Comparison of ENCODE assay signal across 30 cellular contexts in the genomic region with DNA sequence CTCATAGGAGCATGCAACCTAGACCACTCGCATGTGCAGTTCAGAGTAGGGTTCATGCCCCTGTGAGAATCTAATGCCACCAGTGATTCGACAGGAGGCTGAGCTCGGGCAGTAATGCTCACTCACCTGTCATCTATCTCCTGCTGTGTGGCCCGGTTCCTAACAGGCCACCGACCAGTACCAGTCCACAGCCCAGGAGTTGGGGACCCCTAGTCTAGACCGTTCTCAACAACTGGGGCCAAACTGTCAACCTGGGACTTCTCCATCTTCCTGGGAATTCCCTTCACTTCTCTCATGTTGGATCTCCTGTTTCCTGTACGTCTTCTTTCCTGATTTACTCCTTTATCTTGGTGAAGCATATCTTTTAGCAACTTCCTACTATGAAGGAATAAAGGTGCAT.
"Had no signal": no experiment of that assay in that cellular context is flagged by ENCODE, and none has a peak within 500 bp of the region (broad histone marks: within the 10 kb centered on the region; RNA-seq: fewer than 3 reads in every experiment).

No MANE protein-coding gene starts in this region.

- H3K27ac Mint-ChIP-seq: activated CD4-positive, alpha-beta memory T cell treated with anti-CD3 and anti-CD28 coated beads, Interleukin-2, amount 10 ng/mL, durations not matched to agents 7 days and 5 days; activated CD4-positive, alpha-beta T cell treated with anti-CD3 and anti-CD28 coated beads, Interleukin-2, amount 10 ng/mL, durations not matched to agents 7 days and 5 days; activated naive CD8-positive, alpha-beta T cell; activated naive CD8-positive, alpha-beta T cell treated with anti-CD3 and anti-CD28 coated beads, Interleukin-2, amount 50 U/mL, for 24 hours; activated T-cell treated with anti-CD3 and anti-CD28 coated beads, Interleukin-2, amount 50 U/mL, for 24 hours; activated T-cell treated with anti-CD3 and anti-CD28 coated beads, Interleukin-2, amount 50 U/mL, for 72 hours; T-helper 17 cell; T-helper 2 cell treated with Interferon-gamma antibody and Interleukin-4, amounts not matched to agents 5 μg/mL and 100 μg/mL, for 36 hours; WTC11 had no signal

- H3K4me1 Mint-ChIP-seq: activated CD4-positive, alpha-beta T cell treated with anti-CD3 and anti-CD28 coated beads, Interleukin-2, amount 10 ng/mL, durations not matched to agents 7 days and 5 days; activated naive CD8-positive, alpha-beta T cell treated with anti-CD3 and anti-CD28 coated beads, Interleukin-2, amount 50 U/mL, for 24 hours; T-helper 17 cell had no signal

- H3K9me3 ChIP-seq: adrenal gland, body of pancreas, gastrocnemius medialis had no signal

- H3K4me3 Mint-ChIP-seq: activated CD4-positive, alpha-beta memory T cell treated with anti-CD3 and anti-CD28 coated beads, Interleukin-2, amount 10 ng/mL, durations not matched to agents 7 days and 5 days; activated CD4-positive, alpha-beta T cell treated with anti-CD3 and anti-CD28 coated beads, Interleukin-2, amount 10 ng/mL, durations not matched to agents 7 days and 5 days; activated naive CD8-positive, alpha-beta T cell; activated naive CD8-positive, alpha-beta T cell treated with anti-CD3 and anti-CD28 coated beads, Interleukin-2, amount 50 U/mL, for 24 hours; activated T-cell treated with anti-CD3 and anti-CD28 coated beads, Interleukin-2, amount 50 U/mL, for 24 hours; activated T-cell treated with anti-CD3 and anti-CD28 coated beads, Interleukin-2, amount 50 U/mL, for 72 hours; T-helper 17 cell; T-helper 2 cell treated with Interferon-gamma antibody and Interleukin-4, amounts not matched to agents 5 μg/mL and 100 μg/mL, for 36 hours; WTC11 had no signal

- H3K27me3 ChIP-seq: adrenal gland, body of pancreas, gastrocnemius medialis, heart left ventricle had no signal

- DNase-seq: activated CD4-positive, alpha-beta memory T cell treated with anti-CD3 and anti-CD28 coated beads, Interleukin-2, amount 10 ng/mL, durations not matched to agents 7 days and 5 days; activated CD4-positive, alpha-beta T cell treated with anti-CD3 and anti-CD28 coated beads for 1 hour; activated CD4-positive, alpha-beta T cell treated with anti-CD3 and anti-CD28 coated beads for 4 hours; activated CD4-positive, alpha-beta T cell treated with anti-CD3 and anti-CD28 coated beads, Interleukin-2, amount 10 ng/mL, durations not matched to agents 7 days and 5 days; activated CD4-positive, alpha-beta T cell treated with anti-CD3 and anti-CD28 coated beads, Interleukin-2, amount 50 U/mL, for 4 hours; activated CD8-positive, alpha-beta memory T cell treated with anti-CD3 and anti-CD28 coated beads, Interleukin-2, amount 50 U/mL, for 48 hours; activated gamma-delta T cell treated with Interleukin-2 at 50 U/mL for 16 hours; activated naive CD4-positive, alpha-beta T cell treated with anti-CD3 and anti-CD28 coated beads, Interleukin-2, amount 50 U/mL, for 16 hours; activated naive CD4-positive, alpha-beta T cell treated with Interleukin-2 at 50 U/mL for 16 hours; activated naive CD8-positive, alpha-beta T cell treated with anti-CD3 and anti-CD28 coated beads, Interleukin-2, amount 50 U/mL, for 24 hours; activated T-cell treated with anti-CD3 and anti-CD28 coated beads for 4 hours; activated T-cell treated with anti-CD3 and anti-CD28 coated beads, Interleukin-2, amount 50 U/mL, for 24 hours; activated T-cell treated with anti-CD3 and anti-CD28 coated beads, Interleukin-2, amount 50 U/mL, for 72 hours; amygdala; aorta; body of pancreas; caudate nucleus; effector CD8-positive, alpha-beta T cell; foreskin fibroblast; gastrocnemius medialis; glutamatergic neuron; heart left ventricle; T-helper 1 cell; T-helper 17 cell; T1000 had no signal

- H3K36me3 ChIP-seq: adrenal gland, gastrocnemius medialis, heart left ventricle had no signal

- ATAC-seq: activated naive CD8-positive, alpha-beta T cell treated with anti-CD3 and anti-CD28 coated beads, Interleukin-2, amount 50 U/mL, for 24 hours; activated T-cell treated with anti-CD3 and anti-CD28 coated beads, Interleukin-2, amount 50 U/mL, for 72 hours; body of pancreas; gastrocnemius medialis; heart left ventricle; T-helper 17 cell; WTC11 had no signal

- H3K4me3 ChIP-seq: adrenal gland, body of pancreas, gastrocnemius medialis, heart left ventricle had no signal

- H3K9me3 Mint-ChIP-seq: activated CD4-positive, alpha-beta memory T cell treated with anti-CD3 and anti-CD28 coated beads, Interleukin-2, amount 10 ng/mL, durations not matched to agents 7 days and 5 days; activated CD4-positive, alpha-beta T cell treated with anti-CD3 and anti-CD28 coated beads, Interleukin-2, amount 10 ng/mL, durations not matched to agents 7 days and 5 days; activated naive CD8-positive, alpha-beta T cell treated with anti-CD3 and anti-CD28 coated beads, Interleukin-2, amount 50 U/mL, for 24 hours; activated T-cell treated with anti-CD3 and anti-CD28 coated beads, Interleukin-2, amount 50 U/mL, for 24 hours; activated T-cell treated with anti-CD3 and anti-CD28 coated beads, Interleukin-2, amount 50 U/mL, for 72 hours; T-helper 2 cell treated with Interferon-gamma antibody and Interleukin-4, amounts not matched to agents 5 μg/mL and 100 μg/mL, for 36 hours had no signal

- H3K27ac ChIP-seq: adrenal gland, body of pancreas, epithelial cell of prostate, gastrocnemius medialis, heart left ventricle had no signal

- H3K4me1 ChIP-seq: adrenal gland, heart left ventricle had no signal

- H3K27me3 Mint-ChIP-seq: activated naive CD8-positive, alpha-beta T cell had no signal
